34 cellular contexts compared by ENCODE assay signal in genomic region chr12:98808243-98808895, GRCh38.
"Had no signal": no experiment of that assay in that cellular context is flagged by ENCODE, and none has a peak within 500 bp of the region (broad histone marks: within the 10 kb centered on the region; RNA-seq: fewer than 3 reads in every experiment).

No MANE protein-coding gene starts in this region.

- ATAC-seq: activated CD4-positive, CD25-positive, alpha-beta regulatory T cell treated with anti-CD3 and anti-CD28 coated beads, Interleukin-2, amount 50 U/mL, for 24 hours; gastrocnemius medialis; left colon; naive thymus-derived CD4-positive, alpha-beta T cell had no signal

- H3K27me3 Mint-ChIP-seq: brain had no signal

- H3K4me3 ChIP-seq: adrenal gland, ascending aorta, cardiac muscle cell, coronary artery, gastrocnemius medialis, testis, transverse colon had no signal

- H3K27ac Mint-ChIP-seq: activated CD4-positive, alpha-beta memory T cell treated with anti-CD3 and anti-CD28 coated beads for 36 hours; activated naive CD4-positive, alpha-beta T cell treated with anti-CD3 and anti-CD28 coated beads for 36 hours; activated naive CD8-positive, alpha-beta T cell treated with anti-CD3 and anti-CD28 coated beads for 36 hours; activated T-helper 1 cell treated with anti-CD3 and anti-CD28 coated beads, Interleukin-12 subunit alpha, Interleukin-12 subunit beta, Interleukin-2, Interleukin-4 antibody, amounts not matched to agents 30 ng/mL and 10 ng/mL and 1 ng/mL, durations not matched to agents 14 hours and 24 hours and 36 hours; immature natural killer cell; memory B cell; naive thymus-derived CD4-positive, alpha-beta T cell; T-helper 1 cell treated with Interleukin-12 subunit alpha and Interleukin-12 subunit beta and Interleukin-4 antibody, amounts not matched to agents 30 μg/mL and 1 μg/mL, for 36 hours had no signal

- H3K27me3 ChIP-seq: adrenal gland, ascending aorta, cardiac muscle cell, gastrocnemius medialis, testis, transverse colon had no signal

- H3K36me3 ChIP-seq: adrenal gland, ascending aorta, cardiac muscle cell, gastrocnemius medialis, transverse colon, WERI-Rb-1 had no signal

- H3K27ac ChIP-seq: adrenal gland, ascending aorta, cardiac muscle cell, coronary artery, gastrocnemius medialis, testis, transverse colon, WERI-Rb-1 had no signal

- H3K4me1 ChIP-seq: adrenal gland, ascending aorta, gastrocnemius medialis, testis, transverse colon had no signal

- H3K9me3 Mint-ChIP-seq: activated CD4-positive, alpha-beta memory T cell treated with anti-CD3 and anti-CD28 coated beads for 36 hours; activated naive CD4-positive, alpha-beta T cell treated with anti-CD3 and anti-CD28 coated beads for 36 hours; activated naive CD8-positive, alpha-beta T cell treated with anti-CD3 and anti-CD28 coated beads for 36 hours; activated T-helper 1 cell treated with anti-CD3 and anti-CD28 coated beads, Interleukin-12 subunit alpha, Interleukin-12 subunit beta, Interleukin-2, Interleukin-4 antibody, amounts not matched to agents 30 ng/mL and 10 ng/mL and 1 ng/mL, durations not matched to agents 14 hours and 24 hours and 36 hours; brain; memory B cell; naive thymus-derived CD4-positive, alpha-beta T cell; T-helper 1 cell treated with Interleukin-12 subunit alpha and Interleukin-12 subunit beta and Interleukin-4 antibody, amounts not matched to agents 30 μg/mL and 1 μg/mL, for 36 hours had no signal

- H3K4me1 Mint-ChIP-seq: activated naive CD8-positive, alpha-beta T cell treated with anti-CD3 and anti-CD28 coated beads for 36 hours; immature natural killer cell; memory B cell; naive thymus-derived CD4-positive, alpha-beta T cell had no signal

- DNase-seq: activated CD4-positive, alpha-beta memory T cell treated with anti-CD3 and anti-CD28 coated beads for 36 hours; activated CD4-positive, alpha-beta T cell treated with anti-CD3 and anti-CD28 coated beads for 48 hours; activated CD8-positive, alpha-beta memory T cell treated with anti-CD3 and anti-CD28 coated beads, Interleukin-2, amount 50 U/mL, for 4 hours; activated effector memory CD4-positive, alpha-beta T cell treated with anti-CD3 and anti-CD28 coated beads, Interleukin-2, amount 50 U/mL, for 16 hours; activated naive CD4-positive, alpha-beta T cell treated with anti-CD3 and anti-CD28 coated beads for 36 hours; activated naive CD8-positive, alpha-beta T cell treated with anti-CD3 and anti-CD28 coated beads for 36 hours; activated T-cell treated with anti-CD3 and anti-CD28 coated beads, Interleukin-2, amount 50 U/mL, for 1 hour; adrenal gland; cerebellar nuclear complex; effector CD4-positive, alpha-beta T cell; erythroblast; gastrocnemius medialis; hippocampal formation; immature natural killer cell; kidney; left colon; midbrain; naive thymus-derived CD4-positive, alpha-beta T cell; stimulated activated CD4-positive, alpha-beta T cell treated with anti-CD3 and anti-CD28 coated beads, Interleukin-15, amount 100 ng/mL, for 24 hours; stimulated activated CD4-positive, alpha-beta T cell treated with anti-CD3 and anti-CD28 coated beads, Interleukin-2, amount 100 ng/mL, for 24 hours; stimulated activated naive CD4-positive, alpha-beta T cell; SW 1271; T-helper 9 cell; testis; transverse colon; WERI-Rb-1 had no signal

- H3K9me3 ChIP-seq: adrenal gland, ascending aorta, gastrocnemius medialis, testis, transverse colon had no signal

- H3K4me3 Mint-ChIP-seq: activated CD4-positive, alpha-beta memory T cell treated with anti-CD3 and anti-CD28 coated beads for 36 hours; activated naive CD4-positive, alpha-beta T cell treated with anti-CD3 and anti-CD28 coated beads for 36 hours; activated naive CD8-positive, alpha-beta T cell treated with anti-CD3 and anti-CD28 coated beads for 36 hours; activated T-helper 1 cell treated with anti-CD3 and anti-CD28 coated beads, Interleukin-12 subunit alpha, Interleukin-12 subunit beta, Interleukin-2, Interleukin-4 antibody, amounts not matched to agents 30 ng/mL and 10 ng/mL and 1 ng/mL, durations not matched to agents 14 hours and 24 hours and 36 hours; brain; immature natural killer cell; memory B cell; naive thymus-derived CD4-positive, alpha-beta T cell; T-helper 1 cell treated with Interleukin-12 subunit alpha and Interleukin-12 subunit beta and Interleukin-4 antibody, amounts not matched to agents 30 μg/mL and 1 μg/mL, for 36 hours had no signal

- H3K36me3 Mint-ChIP-seq: activated CD4-positive, alpha-beta memory T cell treated with anti-CD3 and anti-CD28 coated beads for 36 hours; activated naive CD8-positive, alpha-beta T cell treated with anti-CD3 and anti-CD28 coated beads for 36 hours; brain; immature natural killer cell; memory B cell; naive thymus-derived CD4-positive, alpha-beta T cell had no signal
